Comparison of ENCODE assay signal across 17 cellular contexts in the genomic region with DNA sequence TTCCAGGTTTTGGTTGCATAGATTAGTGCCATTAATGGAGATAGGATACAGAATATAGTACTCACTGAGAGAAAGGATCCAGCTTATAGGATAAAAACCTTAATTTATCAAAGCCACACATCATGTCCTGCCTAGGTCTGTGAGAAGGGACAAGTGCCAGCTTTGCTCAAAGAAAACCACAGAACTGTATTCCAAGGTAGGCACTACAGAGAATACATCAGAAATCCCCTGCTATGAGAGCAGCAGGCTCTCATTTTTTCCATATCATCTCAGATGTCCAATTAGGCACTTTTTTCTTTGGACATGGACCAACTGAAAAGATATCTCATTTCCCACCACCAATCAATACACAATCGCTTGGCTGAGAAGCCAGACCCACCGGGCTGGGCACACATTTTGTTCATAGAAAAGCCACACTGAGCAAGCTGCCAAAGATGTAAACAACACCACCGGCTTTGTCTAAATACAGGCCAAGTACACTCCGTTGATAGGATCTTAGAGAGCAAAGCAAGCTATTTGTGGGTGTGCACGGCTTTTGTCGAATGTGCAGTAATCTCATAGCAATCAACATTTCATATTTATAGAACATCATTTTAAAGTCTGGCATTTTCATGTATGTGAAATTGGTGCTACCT. TPM values are rescaled to one million over a fixed set of nuclear protein-coding genes. Genes with fewer than 3 reads are reported as not detected.
DNase-seq lines count a peak whose midpoint lies in the region; ATAC-seq and TF ChIP-seq lines count a peak whose summit lies in the region.
"Had no signal": no experiment of that assay in that cellular context is flagged by ENCODE, and none has a peak within 500 bp of the region (broad histone marks: within the 10 kb centered on the region; RNA-seq: fewer than 3 reads in every experiment).

No MANE protein-coding gene starts in this region.

- TF ChIP-seq CTCF in MCF 10A (IDR thresholded peaks at IDR 0.05; ENCODE audit: unreplicated experiment), result no peak
- TF ChIP-seq CTCF in mammary epithelial cell (conservative IDR thresholded peaks at IDR 0.05 in 1 of 2, IDR thresholded peaks at IDR 0.05 in 1 of 2; ENCODE audit: extremely low read depth in 1 of 2, insufficient read depth in 1 of 2, low read depth in 1 of 2, low read length in 2 of 2), result no peak

- H3K4me3 ChIP-seq in mammary epithelial cell (replicated peaks in 1 of 3; ENCODE audit: insufficient read depth in 1 of 3, low read depth in 2 of 3, low read length in 3 of 3), result no peak overlapping the region
- no peak overlapping the region for H3K4me3 ChIP-seq in urinary bladder (ENCODE audit: low read depth, low read length)
- H3K4me3 ChIP-seq: GM23248 had no signal

- H3K27ac Mint-ChIP-seq in MCF 10A (ENCODE audit: low read depth, unreplicated experiment) (peak overlapping the region; percentile 84), immature natural killer cell (peak overlapping the region; percentile 71 to 89 (median 78))
- H3K27ac Mint-ChIP-seq: activated naive CD8-positive, alpha-beta T cell; IgD-negative memory B cell had no signal

- ATAC-seq in HG02759 (IDR thresholded peaks at IDR 0.05; ENCODE audit: unreplicated experiment) (no peak), GM18520 (IDR thresholded peaks at IDR 0.05; ENCODE audit: unreplicated experiment) (no peak), GM21360 (IDR thresholded peaks at IDR 0.05; ENCODE audit: unreplicated experiment) (no peak)
- ATAC-seq: sciatic nerve had no signal

- H3K9me3 Mint-ChIP-seq in MCF 10A (ENCODE audit: unreplicated experiment), result no peaks in the 10 kb centered on the region
- no peaks in the 10 kb centered on the region for H3K9me3 Mint-ChIP-seq in immature natural killer cell
- H3K9me3 Mint-ChIP-seq: IgD-negative memory B cell had no signal

- no TSS peak for BruUV-seq in MCF 10A (replicated peaks; lab: Mats Ljungman, UMichigan)
- no TSS peak for BruUV-seq in mammary epithelial cell (replicated peaks; lab: Mats Ljungman, UMichigan)

- no peaks in the 10 kb centered on the region for H4K20me1 ChIP-seq in mammary epithelial cell (ENCODE audit: insufficient read depth, low read length)

- DNase-seq in MCF 10A (ENCODE audit: unreplicated experiment) (no peak), mammary epithelial cell (no peak), NCI-H345 (lab: John Stamatoyannopoulos, UW) (peak; percentile 36), immature natural killer cell (no peak)
- DNase-seq: Caco-2; central memory CD4-positive, alpha-beta T cell; GM23248; kidney; NCI-H146; stimulated activated naive CD4-positive, alpha-beta T cell treated with Interleukin-2 at 50 U/mL for 16 hours had no signal

- H3K4me1 Mint-ChIP-seq in MCF 10A (ENCODE audit: insufficient read depth, unreplicated experiment), result peaks cover 28% of the 10 kb centered on the region
- peaks cover 64 to 87% of the 10 kb centered on the region in 2 donors for H3K4me1 Mint-ChIP-seq in immature natural killer cell
- H3K4me1 Mint-ChIP-seq: IgD-negative memory B cell had no signal

- H3K79me2 ChIP-seq in mammary epithelial cell (ENCODE audit: insufficient read depth, low read length), result no peaks in the 10 kb centered on the region

- intact Hi-C loops in MCF 10A (cut with micrococcal nuclease) (no loop called here), mammary epithelial cell (cut with micrococcal nuclease) (no loop called here)

- dilution Hi-C loops in mammary epithelial cell (cut with HindIII; ENCODE audit: low sequenced_read_pairs), result no loop called here

- H3K27me3 Mint-ChIP-seq in MCF 10A (ENCODE audit: insufficient read depth, unreplicated experiment) (no peaks in the 10 kb centered on the region), immature natural killer cell (ENCODE audit: low read depth in 3 of 3) (no peaks in the 10 kb centered on the region)
- H3K27me3 Mint-ChIP-seq: activated naive CD8-positive, alpha-beta T cell; IgD-negative memory B cell had no signal

- H3K27me3 ChIP-seq in mammary epithelial cell (ENCODE audit: insufficient read depth, low read length), result no peaks in the 10 kb centered on the region

- H3K4me1 ChIP-seq in mammary epithelial cell (ENCODE audit: insufficient read depth, low read length) (peaks cover 3% of the 10 kb centered on the region), urinary bladder (ENCODE audit: insufficient read depth) (no peaks in the 10 kb centered on the region)
- H3K4me1 ChIP-seq: Caco-2 had no signal

- POLR2A ChIA-PET in MCF 10A (lab: Yijun Ruan, JAX), result interaction anchor here (0.9 to 2.4 kb wide), 5 partner anchors 9 to 29 kb away, joined by 3 to 9 read pairs (median 3); no protein-coding TSS in a partner anchor

- peaks cover 100% of the 10 kb centered on the region for H3K36me3 Mint-ChIP-seq in MCF 10A (ENCODE audit: insufficient read depth, unreplicated experiment)
- H3K36me3 Mint-ChIP-seq in immature natural killer cell, result peaks cover 19 to 60% (median 49%) of the 10 kb centered on the region in 3 donors

- CTCF ChIA-PET in MCF 10A (lab: Yijun Ruan, JAX) (interaction anchor here (0.7 to 2.8 kb wide), 5 partner anchors 9 to 172 kb away, joined by 3 to 15 read pairs (median 4); no protein-coding TSS in a partner anchor), mammary epithelial cell (lab: Charles Lee; ENCODE audit: low non-redundant PET) (no interaction called here)

- no peak overlapping the region for H3K4me2 ChIP-seq in mammary epithelial cell (ENCODE audit: insufficient read depth, low read depth, low read length)

- no peak overlapping the region for H2AFZ ChIP-seq in mammary epithelial cell (ENCODE audit: low read depth, low read length)
- H2AFZ ChIP-seq: GM23248 had no signal

- H3K4me3 Mint-ChIP-seq in MCF 10A (ENCODE audit: unreplicated experiment), result no peak overlapping the region
- peak overlapping the region in 3 of 5 donors; percentile 33 to 56 (median 47) for H3K4me3 Mint-ChIP-seq in immature natural killer cell
- H3K4me3 Mint-ChIP-seq: activated naive CD8-positive, alpha-beta T cell; IgD-negative memory B cell had no signal

- in situ Hi-C loops in mammary epithelial cell (cut with MboI; ENCODE audit: low sequenced_read_pairs in 2 of 2), result no loop called here

- WGBS in mammary epithelial cell (ENCODE audit: low coverage, missing lambda C conversion rate), result 85% methylated on average over 6 of the region's 6 CpGs
- WGBS in urinary bladder, result 23% methylated on average over 6 of the region's 6 CpGs

- no peak overlapping the region for H3K9ac ChIP-seq in mammary epithelial cell (ENCODE audit: insufficient read depth, low read length)
- H3K9ac ChIP-seq: GM23248 had no signal

- peaks cover 7% of the 10 kb centered on the region for H3K36me3 ChIP-seq in mammary epithelial cell (ENCODE audit: insufficient read depth, low read length)
- peaks cover 11% of the 10 kb centered on the region for H3K36me3 ChIP-seq in urinary bladder (ENCODE audit: insufficient read depth)

- H3K27ac ChIP-seq in mammary epithelial cell (ENCODE audit: insufficient read depth, low read depth, low read length), result no peak overlapping the region
- peak overlapping the region; percentile 34 for H3K27ac ChIP-seq in urinary bladder (ENCODE audit: low read depth)
- H3K27ac ChIP-seq: GM23248 had no signal

- H3K9me3 ChIP-seq in mammary epithelial cell (replicated peaks; ENCODE audit: insufficient read depth, low read length), result no peaks in the 10 kb centered on the region
- H3K9me3 ChIP-seq: Caco-2 had no signal

RNA-seq across cellular contexts. Expression of gene STOM, which starts 25.9 kb away (rescaled TPM):
- total RNA-seq in MCF 10A (2022), result 200 and 231 TPM in 2 replicates
- 100 to 1,000 TPM in 1 of 2 donors, 10 to 100 TPM in 1; 80.3 to 124 TPM for total RNA-seq in mammary epithelial cell
- polyA plus RNA-seq in mammary epithelial cell, result 71.7 TPM
- polyA minus RNA-seq in mammary epithelial cell, result 41.9 TPM
- polyA plus RNA-seq in immature natural killer cell, result 100 to 1,000 TPM; 472 to 632 (median 495) TPM
- 148 TPM for total RNA-seq in urinary bladder
- 263 TPM for polyA plus RNA-seq in urinary bladder
